30 cellular contexts compared by ENCODE assay signal in the genomic region with DNA sequence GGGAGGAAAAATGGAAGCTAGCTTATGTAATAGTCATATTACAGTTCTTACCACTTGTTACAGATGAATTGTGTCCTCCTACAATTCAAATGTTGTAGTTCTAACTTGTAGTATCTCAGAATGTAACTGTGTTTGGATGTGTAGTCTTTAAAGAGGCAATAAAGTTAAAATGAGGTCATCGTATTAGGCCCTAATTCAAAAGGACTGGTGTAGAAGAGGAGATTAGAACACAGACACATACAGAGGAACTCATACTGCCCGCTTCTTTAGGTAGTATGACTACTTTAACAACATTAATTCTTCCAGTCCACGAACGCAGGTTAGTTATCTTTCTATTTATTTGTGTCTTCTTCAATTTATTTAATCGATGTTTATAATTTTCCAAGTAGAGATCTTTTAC. TPM values are rescaled to one million over a fixed set of nuclear protein-coding genes. Genes with fewer than 3 reads are reported as not detected.
"Had no signal": no experiment of that assay in that cellular context is flagged by ENCODE, and none has a peak within 500 bp of the region (broad histone marks: within the 10 kb centered on the region; RNA-seq: fewer than 3 reads in every experiment).

No MANE protein-coding gene starts in this region.

- H3K27me3 ChIP-seq: dorsolateral prefrontal cortex, foreskin keratinocyte, gastroesophageal sphincter, heart right ventricle, left lung, neutrophil, right atrium auricular region, suprapubic skin, transverse colon, vagina had no signal

- FAIRE-seq: colon, islet of Langerhans had no signal

- DNase-seq: dorsolateral prefrontal cortex; effector CD4-positive, alpha-beta T cell; endodermal cell; foreskin keratinocyte; heart right ventricle; hippocampal formation; left cardiac atrium; left lung; mesenchymal stem cell; mucosa of descending colon; naive B cell; stimulated activated CD4-positive, alpha-beta T cell treated with anti-CD3 and anti-CD28 coated beads, Interleukin-15, amount 100 ng/mL, for 24 hours; stimulated activated CD4-positive, alpha-beta T cell treated with anti-CD3 and anti-CD28 coated beads, Interleukin-2, amount 100 ng/mL, for 48 hours; stimulated activated naive B cell treated with anti-CD40 and anti-IgM and Interleukin-4, amounts not matched to agents 10 μg/mL and 1 μg/mL and 100 μg/mL, for 72 hours; transverse colon had no signal

- ATAC-seq: esophagus mucosa; gastroesophageal sphincter; heart right ventricle; left cardiac atrium; left lung; mucosa of descending colon; natural killer cell treated with Interleukin-12 subunit alpha and Interleukin-12 subunit beta and Interleukin-15 and Interleukin-18, amount 100 ng/mL, for 72 hours; stimulated activated naive B cell treated with anti-CD40 and anti-IgM and Interleukin-4, amounts not matched to agents 10 μg/mL and 1 μg/mL and 100 μg/mL, for 72 hours had no signal

- H3K27me3 Mint-ChIP-seq: naive B cell; natural killer cell treated with Interleukin-12 subunit alpha and Interleukin-12 subunit beta and Interleukin-15 and Interleukin-18, amount 100 ng/mL, for 72 hours; stimulated activated naive B cell treated with anti-CD40 and anti-IgM and Interleukin-4, amounts not matched to agents 10 μg/mL and 1 μg/mL and 100 μg/mL, for 72 hours; stimulated activated naive CD8-positive, alpha-beta T cell treated with anti-CD3 and anti-CD28 coated beads, Interleukin-15, Interleukin-2, amounts not matched to agents 100 ng/mL and 50 ng/mL, for 24 hours had no signal

- H3K9me3 ChIP-seq: prostate gland had no signal

- H3K4me1 Mint-ChIP-seq: endodermal cell; naive B cell; stimulated activated naive B cell treated with anti-CD40 and anti-IgM and Interleukin-4, amounts not matched to agents 10 μg/mL and 1 μg/mL and 100 μg/mL, for 72 hours had no signal

- H3K4me3 Mint-ChIP-seq: endodermal cell; mesothelial cell of epicardium; naive B cell; natural killer cell treated with Interleukin-12 subunit alpha and Interleukin-12 subunit beta and Interleukin-15 and Interleukin-18, amount 100 ng/mL, for 72 hours; neural crest cell; stimulated activated naive B cell treated with anti-CD40 and anti-IgM and Interleukin-4, amounts not matched to agents 10 μg/mL and 1 μg/mL and 100 μg/mL, for 72 hours; stimulated activated naive CD8-positive, alpha-beta T cell treated with anti-CD3 and anti-CD28 coated beads, Interleukin-15, Interleukin-2, amounts not matched to agents 100 ng/mL and 50 ng/mL, for 24 hours had no signal

- H3K27ac Mint-ChIP-seq: endodermal cell; mesothelial cell of epicardium; naive B cell; natural killer cell treated with Interleukin-12 subunit alpha and Interleukin-12 subunit beta and Interleukin-15 and Interleukin-18, amount 100 ng/mL, for 72 hours; stimulated activated naive B cell treated with anti-CD40 and anti-IgM and Interleukin-4, amounts not matched to agents 10 μg/mL and 1 μg/mL and 100 μg/mL, for 72 hours; stimulated activated naive CD8-positive, alpha-beta T cell treated with anti-CD3 and anti-CD28 coated beads, Interleukin-15, Interleukin-2, amounts not matched to agents 100 ng/mL and 50 ng/mL, for 24 hours had no signal

- H3K36me3 ChIP-seq: gastroesophageal sphincter, heart right ventricle, neutrophil, prostate gland, right atrium auricular region, suprapubic skin, transverse colon, vagina had no signal

- H3K4me1 ChIP-seq: left lung, prostate gland had no signal

- H3K4me3 ChIP-seq: dorsolateral prefrontal cortex, gastroesophageal sphincter, heart right ventricle, left lung, mucosa of descending colon, prostate gland, right atrium auricular region, skin epidermis, suprapubic skin, transverse colon, vagina had no signal

- H3K27ac ChIP-seq: dorsolateral prefrontal cortex, epithelial cell of prostate, gastroesophageal sphincter, heart right ventricle, left lung, neutrophil, prostate gland, right atrium auricular region, skin epidermis, suprapubic skin, transverse colon, vagina had no signal

RNA-seq across cellular contexts. Expression of gene TPD52L1, which starts 46.5 kb away (rescaled TPM):
- total RNA-seq: natural killer cell treated with Interleukin-12 subunit alpha and Interleukin-12 subunit beta and Interleukin-15 and Interleukin-18, amount 100 ng/mL, for 72 hours had no signal
